Comparison of ENCODE assay signal across 12 cellular contexts in the genomic region with DNA sequence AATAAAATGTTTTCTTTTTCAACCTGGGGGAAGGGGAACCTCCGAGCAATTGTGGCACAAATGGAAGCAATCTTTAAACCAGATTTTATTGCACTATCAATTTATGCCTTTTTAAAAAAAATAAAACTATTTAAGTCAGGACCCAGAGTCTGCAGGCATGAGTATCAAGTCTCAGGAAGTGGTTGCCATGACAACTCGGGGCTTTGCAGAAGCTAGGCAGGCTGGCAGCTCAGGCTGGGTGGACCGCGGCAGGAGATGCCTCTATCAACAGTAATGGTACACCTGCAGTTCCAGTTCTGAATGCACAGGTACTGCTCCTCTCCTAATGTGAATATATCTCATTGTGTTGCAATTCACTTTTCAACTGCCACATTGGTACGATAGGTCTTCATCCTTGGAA.
DNase-seq lines count a peak whose midpoint lies in the region; ATAC-seq and TF ChIP-seq lines count a peak whose summit lies in the region.
"Had no signal": no experiment of that assay in that cellular context is flagged by ENCODE, and none has a peak within 500 bp of the region (broad histone marks: within the 10 kb centered on the region; RNA-seq: fewer than 3 reads in every experiment).

No MANE protein-coding gene starts in this region.

- POLR2A ChIA-PET in WTC11 (lab: Charles Lee), result no interaction called here

- CTCF ChIA-PET in WTC11 (lab: Charles Lee), result interaction anchor here (0.7 to 1.3 kb wide), 2 partner anchors 10 to 528 kb away, joined by 3 read pairs; no protein-coding TSS in a partner anchor

- no peak for TF ChIP-seq CTCF in WTC11 (IDR thresholded peaks at IDR 0.05)
- no peak for TF ChIP-seq CTCF in nephron progenitor cell (IDR thresholded peaks at IDR 0.05)

- H3K9me3 Mint-ChIP-seq in WTC11 (no peaks in the 10 kb centered on the region), nephron progenitor cell (no peaks in the 10 kb centered on the region)

- no peaks in the 10 kb centered on the region for H3K36me3 Mint-ChIP-seq in WTC11
- H3K36me3 Mint-ChIP-seq in nephron progenitor cell (ENCODE audit: low read depth), result no peaks in the 10 kb centered on the region

- ATAC-seq in WTC11 (peak; percentile 59), HG02678 (IDR thresholded peaks at IDR 0.05; ENCODE audit: unreplicated experiment) (no peak)
- ATAC-seq: activated T-cell treated with anti-CD3 and anti-CD28 coated beads, Interleukin-2, amount 50 U/mL, for 72 hours had no signal

- no peak overlapping the region for H3K4me3 Mint-ChIP-seq in WTC11
- no peak overlapping the region for H3K4me3 Mint-ChIP-seq in nephron progenitor cell
- H3K4me3 Mint-ChIP-seq: activated T-cell treated with anti-CD3 and anti-CD28 coated beads, Interleukin-2, amount 50 U/mL, for 72 hours had no signal

- DNase-seq in NCI-H1436 (lab: John Stamatoyannopoulos, UW), result peak; percentile 17
- no peak for DNase-seq in NCI-H1436 treated with DMSO at 0.1 percent for 48 hours (lab: John Stamatoyannopoulos, UW)
- peak; percentile 74 for DNase-seq in NCI-H146 (lab: John Stamatoyannopoulos, UW)
- DNase-seq in WTC11 (ENCODE audit: low spot score), result peak; percentile 30
- DNase-seq in nephron progenitor cell, result peak; percentile 67
- no peak for DNase-seq in stimulated activated naive CD4-positive, alpha-beta T cell (lab: John Stamatoyannopoulos, UW)
- no peak for DNase-seq in NCI-H446 treated with DMSO at 0.1 percent for 48 hours (lab: John Stamatoyannopoulos, UW)
- DNase-seq: activated CD4-positive, alpha-beta T cell treated with anti-CD3 and anti-CD28 coated beads for 4 hours; activated T-cell treated with anti-CD3 and anti-CD28 coated beads, Interleukin-2, amount 50 U/mL, for 72 hours; islet precursor cell; NCI-H187 had no signal

- H3K27me3 Mint-ChIP-seq in WTC11 (ENCODE audit: low read depth) (no peaks in the 10 kb centered on the region), nephron progenitor cell (ENCODE audit: low read depth, poor library complexity) (peaks cover 11% of the 10 kb centered on the region)

- H3K27ac Mint-ChIP-seq in WTC11 (no peak overlapping the region), nephron progenitor cell (no peak overlapping the region)
- H3K27ac Mint-ChIP-seq: activated T-cell treated with anti-CD3 and anti-CD28 coated beads, Interleukin-2, amount 50 U/mL, for 72 hours had no signal

- peaks cover 26% of the 10 kb centered on the region for H3K4me1 Mint-ChIP-seq in WTC11
- H3K4me1 Mint-ChIP-seq in nephron progenitor cell, result peaks cover 12% of the 10 kb centered on the region

TF ChIP-seq in WTC11, 78 proteins besides CTCF, POLR2A, EP300 and RAD21 (continues in another document):
- TF ChIP-seq, protein P1, sequence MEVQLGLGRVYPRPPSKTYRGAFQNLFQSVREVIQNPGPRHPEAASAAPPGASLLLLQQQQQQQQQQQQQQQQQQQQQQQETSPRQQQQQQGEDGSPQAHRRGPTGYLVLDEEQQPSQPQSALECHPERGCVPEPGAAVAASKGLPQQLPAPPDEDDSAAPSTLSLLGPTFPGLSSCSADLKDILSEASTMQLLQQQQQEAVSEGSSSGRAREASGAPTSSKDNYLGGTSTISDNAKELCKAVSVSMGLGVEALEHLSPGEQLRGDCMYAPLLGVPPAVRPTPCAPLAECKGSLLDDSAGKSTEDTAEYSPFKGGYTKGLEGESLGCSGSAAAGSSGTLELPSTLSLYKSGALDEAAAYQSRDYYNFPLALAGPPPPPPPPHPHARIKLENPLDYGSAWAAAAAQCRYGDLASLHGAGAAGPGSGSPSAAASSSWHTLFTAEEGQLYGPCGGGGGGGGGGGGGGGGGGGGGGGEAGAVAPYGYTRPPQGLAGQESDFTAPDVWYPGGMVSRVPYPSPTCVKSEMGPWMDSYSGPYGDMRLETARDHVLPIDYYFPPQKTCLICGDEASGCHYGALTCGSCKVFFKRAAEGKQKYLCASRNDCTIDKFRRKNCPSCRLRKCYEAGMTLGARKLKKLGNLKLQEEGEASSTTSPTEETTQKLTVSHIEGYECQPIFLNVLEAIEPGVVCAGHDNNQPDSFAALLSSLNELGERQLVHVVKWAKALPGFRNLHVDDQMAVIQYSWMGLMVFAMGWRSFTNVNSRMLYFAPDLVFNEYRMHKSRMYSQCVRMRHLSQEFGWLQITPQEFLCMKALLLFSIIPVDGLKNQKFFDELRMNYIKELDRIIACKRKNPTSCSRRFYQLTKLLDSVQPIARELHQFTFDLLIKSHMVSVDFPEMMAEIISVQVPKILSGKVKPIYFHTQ (CRISPR knock-in tag; IDR thresholded peaks at IDR 0.05), result no peak
- TF ChIP-seq NFATC4 (CRISPR knock-in tag; IDR thresholded peaks at IDR 0.05) (no peak), ESRRA (CRISPR knock-in tag; IDR thresholded peaks at IDR 0.05; ENCODE audit: borderline replicate concordance) (no peak), FOXJ3 (CRISPR knock-in tag; IDR thresholded peaks at IDR 0.05; ENCODE audit: borderline replicate concordance) (no peak), TCF7 (CRISPR knock-in tag; IDR thresholded peaks at IDR 0.05; ENCODE audit: low read depth) (no peak), EMX1 (CRISPR knock-in tag; IDR thresholded peaks at IDR 0.05) (no peak), E2F1 (CRISPR knock-in tag; IDR thresholded peaks at IDR 0.05) (no peak), ATF1 (CRISPR knock-in tag; IDR thresholded peaks at IDR 0.05) (no peak), MXD4 (CRISPR knock-in tag; IDR thresholded peaks at IDR 0.05; ENCODE audit: borderline replicate concordance) (no peak), CREB1 (CRISPR knock-in tag; IDR thresholded peaks at IDR 0.05) (no peak), IRF2 (CRISPR knock-in tag; IDR thresholded peaks at IDR 0.05; ENCODE audit: borderline replicate concordance, low read depth) (no peak), E2F4 (CRISPR knock-in tag; IDR thresholded peaks at IDR 0.05; ENCODE audit: borderline replicate concordance, low read depth) (no peak), ZNF263 (CRISPR knock-in tag; IDR thresholded peaks at IDR 0.05; ENCODE audit: low read depth) (no peak), NFYB (CRISPR knock-in tag; conservative IDR thresholded peaks at IDR 0.05; ENCODE audit: low read depth) (no peak)
- TF ChIP-seq, protein P2, sequence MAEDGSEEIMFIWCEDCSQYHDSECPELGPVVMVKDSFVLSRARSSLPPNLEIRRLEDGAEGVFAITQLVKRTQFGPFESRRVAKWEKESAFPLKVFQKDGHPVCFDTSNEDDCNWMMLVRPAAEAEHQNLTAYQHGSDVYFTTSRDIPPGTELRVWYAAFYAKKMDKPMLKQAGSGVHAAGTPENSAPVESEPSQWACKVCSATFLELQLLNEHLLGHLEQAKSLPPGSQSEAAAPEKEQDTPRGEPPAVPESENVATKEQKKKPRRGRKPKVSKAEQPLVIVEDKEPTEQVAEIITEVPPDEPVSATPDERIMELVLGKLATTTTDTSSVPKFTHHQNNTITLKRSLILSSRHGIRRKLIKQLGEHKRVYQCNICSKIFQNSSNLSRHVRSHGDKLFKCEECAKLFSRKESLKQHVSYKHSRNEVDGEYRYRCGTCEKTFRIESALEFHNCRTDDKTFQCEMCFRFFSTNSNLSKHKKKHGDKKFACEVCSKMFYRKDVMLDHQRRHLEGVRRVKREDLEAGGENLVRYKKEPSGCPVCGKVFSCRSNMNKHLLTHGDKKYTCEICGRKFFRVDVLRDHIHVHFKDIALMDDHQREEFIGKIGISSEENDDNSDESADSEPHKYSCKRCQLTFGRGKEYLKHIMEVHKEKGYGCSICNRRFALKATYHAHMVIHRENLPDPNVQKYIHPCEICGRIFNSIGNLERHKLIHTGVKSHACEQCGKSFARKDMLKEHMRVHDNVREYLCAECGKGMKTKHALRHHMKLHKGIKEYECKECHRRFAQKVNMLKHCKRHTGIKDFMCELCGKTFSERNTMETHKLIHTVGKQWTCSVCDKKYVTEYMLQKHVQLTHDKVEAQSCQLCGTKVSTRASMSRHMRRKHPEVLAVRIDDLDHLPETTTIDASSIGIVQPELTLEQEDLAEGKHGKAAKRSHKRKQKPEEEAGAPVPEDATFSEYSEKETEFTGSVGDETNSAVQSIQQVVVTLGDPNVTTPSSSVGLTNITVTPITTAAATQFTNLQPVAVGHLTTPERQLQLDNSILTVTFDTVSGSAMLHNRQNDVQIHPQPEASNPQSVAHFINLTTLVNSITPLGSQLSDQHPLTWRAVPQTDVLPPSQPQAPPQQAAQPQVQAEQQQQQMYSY (CRISPR knock-in tag; IDR thresholded peaks at IDR 0.05), result no peak

Comparison
In these comparisons a context has a peak if more than half of its experiments do, and no peak if none do; other contexts are left out.
1. DNase-seq: peak in NCI-H1436 (single experiment), NCI-H146 (single experiment), WTC11 (single experiment) and nephron progenitor cell (single experiment); none in NCI-H1436 treated with DMSO at 0.1 percent for 48 hours (single experiment), stimulated activated naive CD4-positive, alpha-beta T cell (0 of 6) and NCI-H446 treated with DMSO at 0.1 percent for 48 hours (single experiment).